8 cellular contexts compared by ENCODE assay signal in the genomic region with DNA sequence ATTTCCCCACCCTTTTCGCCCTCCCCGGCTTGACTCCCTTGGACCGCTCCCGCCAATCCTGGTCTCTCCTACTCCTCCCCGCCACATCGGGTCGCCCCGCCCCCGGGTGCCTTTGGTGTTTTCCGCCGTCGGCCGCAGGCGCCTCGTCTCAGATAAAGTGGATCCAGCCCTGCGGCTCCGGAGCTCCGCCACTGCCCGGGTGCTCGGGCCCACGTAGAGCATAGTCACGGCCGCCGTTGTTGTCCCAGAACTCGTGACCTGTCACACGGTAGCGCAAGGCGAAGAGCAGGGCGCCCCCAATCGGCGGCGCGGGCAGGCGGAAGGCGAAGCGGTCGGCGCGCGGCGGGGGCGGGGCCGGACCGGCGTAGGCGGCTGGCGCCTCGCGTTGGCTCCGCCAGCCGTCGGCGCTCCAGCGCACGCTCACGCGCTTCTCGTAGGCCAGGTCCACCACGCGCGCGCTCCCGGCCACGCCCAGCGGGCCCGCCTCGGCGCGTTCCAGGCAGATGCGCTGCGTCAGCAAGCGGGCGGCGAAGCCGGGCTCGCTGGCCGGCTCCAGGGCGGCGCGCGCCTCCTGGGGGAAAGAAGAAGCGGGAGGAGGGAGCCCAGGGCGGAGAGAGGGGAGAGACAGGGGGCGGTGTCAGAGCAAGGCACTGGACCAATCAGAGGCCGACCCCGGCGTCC. TPM values are rescaled to one million over a fixed set of nuclear protein-coding genes. Genes with fewer than 3 reads are reported as not detected.
A peak's percentile ranks its signal among the peaks of the same experiment; 100 is the strongest.
DNase-seq lines count a peak whose midpoint lies in the region; TF ChIP-seq lines count a peak whose summit lies in the region.

No MANE protein-coding gene starts in this region.

- H3K4me1 ChIP-seq in neutrophil (ENCODE audit: control insufficient read depth in 1 of 2, insufficient read depth in 1 of 2, low read depth in 1 of 2, low read length in 1 of 2), result peaks cover 26 to 47% of the 10 kb centered on the region in 2 experiments

- no peaks in the 10 kb centered on the region; the same call in 1 of the 2 replicates for H3K36me3 ChIP-seq in MG63
- peaks cover 16% of the 10 kb centered on the region for H3K36me3 ChIP-seq in neutrophil

- peak; percentile 98 for DNase-seq in GM03348 (ENCODE audit: low spot score)
- peak; percentile 98 for DNase-seq in HCEC 1CT
- peak; percentile 95 for DNase-seq in MG63
- peak; percentile 96 for DNase-seq in SHP77 treated with DMSO at 0.1 percent for 48 hours (lab: John Stamatoyannopoulos, UW)
- DNase-seq in activated gamma-delta T cell treated with anti-CD3 and anti-CD28 coated beads, Interleukin-2, amount 50 U/mL, for 16 hours (ENCODE audit: low read depth), result peak; percentile 93
- peak; percentile 98 for DNase-seq in foreskin melanocyte
- DNase-seq in substantia nigra (lab: John Stamatoyannopoulos, UW), result peak; percentile 81 to 100 (median 98)

- TF ChIP-seq CTCF in neutrophil (IDR thresholded peaks at IDR 0.05), result peak; percentile 91

- H3K9me3 ChIP-seq in MG63, result no peaks in the 10 kb centered on the region
- no peaks in the 10 kb centered on the region for H3K9me3 ChIP-seq in neutrophil

- H3K4me3 ChIP-seq in MG63 (peak overlapping the region; percentile 78), neutrophil (ENCODE audit: low read depth in 1 of 2, low read length in 1 of 2) (peak overlapping the region; percentile 94 to 99)

- H3K27me3 ChIP-seq in MG63 (no peaks in the 10 kb centered on the region), neutrophil (no peaks in the 10 kb centered on the region)

- H3K27ac ChIP-seq in neutrophil, result peak overlapping the region; percentile 99
- H3K27ac ChIP-seq in substantia nigra (ENCODE audit: low read depth, low read length, poor library complexity, severe bottlenecking), result peak overlapping the region; percentile 98

RNA-seq across cellular contexts. Expression of a gene that starts 1.2 kb away (rescaled TPM):
- 0.30 TPM in 1 of 2 replicates, not detected in the other for total RNA-seq in MG63 (2014; rRNA removed; shearing (Covaris generic); ENCODE audit: low replicate concordance)

RNA-seq across cellular contexts. Expression of a gene that starts 5.2 kb away (rescaled TPM):
- total RNA-seq in MG63 (2014; rRNA removed; shearing (Covaris generic); ENCODE audit: low replicate concordance), result 7.1 and 10.7 TPM in 2 replicates

RNA-seq across cellular contexts. Expression of a gene that starts 15.5 kb away (rescaled TPM):
- total RNA-seq in MG63 (2014; rRNA removed; shearing (Covaris generic); ENCODE audit: low replicate concordance), result 0.76 and 1.4 TPM in 2 replicates

RNA-seq across cellular contexts. Expression of a gene that starts 19.8 kb away (rescaled TPM):
- total RNA-seq in MG63 (2014; rRNA removed; shearing (Covaris generic); ENCODE audit: low replicate concordance), result 48.3 and 89.9 TPM in 2 replicates

RNA-seq across cellular contexts. Expression of a gene that starts 51.3 kb away (rescaled TPM):
- 6.1 TPM in 1 of 2 replicates, not detected in the other for total RNA-seq in MG63 (2014; rRNA removed; shearing (Covaris generic); ENCODE audit: low replicate concordance)

Comparison
In these comparisons a context has a peak if more than half of its experiments do, and no peak if none do; other contexts are left out.
1. Peak in every context shown above with its lines: DNase-seq, H3K4me3 ChIP-seq and H3K27ac ChIP-seq.